In the genomic region with DNA sequence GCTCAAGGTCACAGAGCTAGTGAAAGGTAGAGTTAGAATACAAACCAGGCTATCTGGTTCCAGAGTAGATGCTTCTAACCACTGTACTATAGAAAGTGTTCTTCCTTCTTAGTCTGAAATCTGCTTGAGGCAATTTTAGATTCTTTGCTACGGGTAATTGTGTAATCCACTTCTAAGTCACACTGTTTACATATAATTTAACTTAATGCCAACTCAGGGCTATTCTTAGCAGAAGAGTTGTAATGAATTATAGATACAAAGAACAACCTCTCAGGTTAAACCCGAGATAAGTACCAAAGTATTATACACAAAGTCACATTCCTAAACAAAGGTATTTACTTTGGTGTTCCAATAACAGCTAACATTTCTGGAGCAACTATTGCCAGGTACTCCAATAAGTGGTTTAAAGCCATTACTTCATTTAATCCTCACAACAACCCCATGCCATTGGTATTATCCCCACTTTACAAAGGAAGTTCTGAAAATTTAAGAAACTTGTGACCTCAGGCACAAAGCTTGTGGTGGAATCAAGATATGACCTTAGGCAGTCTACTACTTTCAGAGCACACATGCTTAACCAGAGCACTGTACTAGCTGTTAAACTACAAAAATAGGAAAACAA, we compare ENCODE assay signal across 1 cellular context.
TF ChIP-seq lines count a peak whose summit lies in the region.

No MANE protein-coding gene starts in this region.

TF ChIP-seq in SK-N-SH, 30 proteins besides CTCF, POLR2A, EP300 and RAD21:
- TF ChIP-seq TAF1 (IDR thresholded peaks at IDR 0.05; ENCODE audit: borderline replicate concordance, low read depth, low read length), result no peak
- TF ChIP-seq, protein P1, sequence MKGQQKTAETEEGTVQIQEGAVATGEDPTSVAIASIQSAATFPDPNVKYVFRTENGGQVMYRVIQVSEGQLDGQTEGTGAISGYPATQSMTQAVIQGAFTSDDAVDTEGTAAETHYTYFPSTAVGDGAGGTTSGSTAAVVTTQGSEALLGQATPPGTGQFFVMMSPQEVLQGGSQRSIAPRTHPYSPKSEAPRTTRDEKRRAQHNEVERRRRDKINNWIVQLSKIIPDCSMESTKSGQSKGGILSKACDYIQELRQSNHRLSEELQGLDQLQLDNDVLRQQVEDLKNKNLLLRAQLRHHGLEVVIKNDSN (IDR thresholded peaks at IDR 0.05; ENCODE audit: borderline replicate concordance, low read depth), result no peak
- no peak for TF ChIP-seq MEF2A (IDR thresholded peaks at IDR 0.05; ENCODE audit: borderline replicate concordance, low read depth)
- TF ChIP-seq YY1 (IDR thresholded peaks at IDR 0.05; ENCODE audit: low read depth), result no peak
- TF ChIP-seq GATA2 (CRISPR knock-in tag; IDR thresholded peaks at IDR 0.05), result no peak
- no peak for TF ChIP-seq EZH2phosphoT487 (IDR thresholded peaks at IDR 0.05; ENCODE audit: borderline replicate concordance, low read depth)
